In genomic region chr9:111096051-111096450, GRCh38 we compare ENCODE assay signal across 21 cellular contexts. TPM values are rescaled to one million over a fixed set of nuclear protein-coding genes. Genes with fewer than 3 reads are reported as not detected.
A peak's percentile ranks its signal among the peaks of the same experiment; 100 is the strongest.
DNase-seq lines count a peak whose midpoint lies in the region; ATAC-seq and TF ChIP-seq lines count a peak whose summit lies in the region.
"Had no signal": no experiment of that assay in that cellular context is flagged by ENCODE, and none has a peak within 500 bp of the region (broad histone marks: within the 10 kb centered on the region; RNA-seq: fewer than 3 reads in every experiment).

No MANE protein-coding gene starts in this region.

- H3K27ac ChIP-seq in endodermal cell (ENCODE audit: low read depth, low read length) (no peak overlapping the region), esophagus muscularis mucosa (replicated peaks in 1 of 4) (no peak overlapping the region), smooth muscle cell (ENCODE audit: low read depth) (no peak overlapping the region)
- H3K27ac ChIP-seq: SJCRH30 had no signal

- no peak for TF ChIP-seq POLR2A in esophagus muscularis mucosa (IDR thresholded peaks at IDR 0.05; ENCODE audit: low read depth)

- no peak overlapping the region for H2AFZ ChIP-seq in smooth muscle cell (ENCODE audit: low read depth)

- H3K4me2 ChIP-seq in smooth muscle cell: no peak overlapping the region

- DNase-seq in ELF-1 (ENCODE audit: low read depth, low spot score) (peak; percentile 17), M059J (ENCODE audit: low read depth) (peak; percentile 16), endodermal cell (peak; percentile 58), renal cortical epithelial cell (ENCODE audit: low read depth) (peak; percentile 3), esophagus muscularis mucosa (ENCODE audit: extremely low spot score) (no peak), smooth muscle cell (lab: John Stamatoyannopoulos, UW; ENCODE audit: unreplicated experiment) (no peak)
- DNase-seq: AML-193; C1 segment of cervical spinal cord; Calu3; CD8-positive, alpha-beta memory T cell; GDM1; NCI-H1092 treated with DMSO at 0.1 percent for 48 hours; NCI-H2081; NCI-H446 treated with DMSO at 0.1 percent for 48 hours; NCI-H526 treated with DMSO at 0.1 percent for 48 hours; NK-92 treated with Interleukin-12 subunit alpha and Interleukin-12 subunit beta, amount 100 ng/mL, for 24 hours; OCI-M1; SJCRH30; T-cell had no signal

- no peaks in the 10 kb centered on the region for H3K27me3 ChIP-seq in endodermal cell (ENCODE audit: control insufficient read depth, insufficient read depth, low read length, poor library complexity, severe bottlenecking)
- no peaks in the 10 kb centered on the region for H3K27me3 ChIP-seq in esophagus muscularis mucosa
- no peaks in the 10 kb centered on the region for H3K27me3 ChIP-seq in smooth muscle cell (ENCODE audit: low read depth)
- H3K27me3 ChIP-seq: SJCRH30 had no signal

- no peak for TF ChIP-seq EP300 in esophagus muscularis mucosa (IDR thresholded peaks at IDR 0.05)

- intact Hi-C loops in esophagus muscularis mucosa (cut with DNase I): no loop called here

- peaks cover 69% of the 10 kb centered on the region for H3K4me1 Mint-ChIP-seq in endodermal cell
- H3K4me1 Mint-ChIP-seq: CD8-positive, alpha-beta memory T cell; T-cell had no signal

- H3K4me1 ChIP-seq in endodermal cell (ENCODE audit: control insufficient read depth, insufficient read depth, low read length): peaks cover 22% of the 10 kb centered on the region
- H3K4me1 ChIP-seq in esophagus muscularis mucosa: peaks cover 0 to 8% (median 5%) of the 10 kb centered on the region in 4 donors
- peaks cover 50% of the 10 kb centered on the region for H3K4me1 ChIP-seq in smooth muscle cell (ENCODE audit: low read depth)

- H3K9ac ChIP-seq in endodermal cell (ENCODE audit: extremely low read depth, low read length, poor library complexity, severe bottlenecking) (no peak overlapping the region), smooth muscle cell (ENCODE audit: low read depth) (no peak overlapping the region)

- no peaks in the 10 kb centered on the region for H3K9me3 ChIP-seq in endodermal cell (ENCODE audit: control insufficient read depth, low read length)
- H3K9me3 ChIP-seq in esophagus muscularis mucosa: no peaks in the 10 kb centered on the region
- no peaks in the 10 kb centered on the region for H3K9me3 ChIP-seq in smooth muscle cell (replicated peaks; ENCODE audit: low read depth)
- H3K9me3 ChIP-seq: SJCRH30 had no signal

- H3K27ac Mint-ChIP-seq in endodermal cell: no peak overlapping the region
- H3K27ac Mint-ChIP-seq: CD8-positive, alpha-beta memory T cell; T-cell had no signal

- no peaks in the 10 kb centered on the region for H3K9me3 Mint-ChIP-seq in endodermal cell
- H3K9me3 Mint-ChIP-seq: T-cell had no signal

- H3F3A ChIP-seq in smooth muscle cell (ENCODE audit: low read depth): no peaks in the 10 kb centered on the region

- no peaks in the 10 kb centered on the region for H3K79me2 ChIP-seq in smooth muscle cell (ENCODE audit: low read depth)

- H3K36me3 Mint-ChIP-seq in endodermal cell (ENCODE audit: low read depth): no peaks in the 10 kb centered on the region
- H3K36me3 Mint-ChIP-seq: CD8-positive, alpha-beta memory T cell; T-cell had no signal

- H3K4me3 Mint-ChIP-seq in endodermal cell: no peak overlapping the region
- H3K4me3 Mint-ChIP-seq: CD8-positive, alpha-beta memory T cell; T-cell had no signal

- no peak overlapping the region for H3K4me3 ChIP-seq in endodermal cell (ENCODE audit: low read length)
- H3K4me3 ChIP-seq in esophagus muscularis mucosa: no peak overlapping the region
- H3K4me3 ChIP-seq in smooth muscle cell: no peak overlapping the region
- H3K4me3 ChIP-seq: K562, SJCRH30 had no signal

- H3K36me3 ChIP-seq in endodermal cell (ENCODE audit: control insufficient read depth, insufficient read depth, low read length) (no peaks in the 10 kb centered on the region), esophagus muscularis mucosa (no peaks in the 10 kb centered on the region), smooth muscle cell (ENCODE audit: low read depth) (no peaks in the 10 kb centered on the region)
- H3K36me3 ChIP-seq: SJCRH30 had no signal

- 57 to 76% methylated on average over 2 to 3 of the region's 3 CpGs for WGBS in endodermal cell (ENCODE audit: insufficient coverage in 1 of 2, insufficient read length in 1 of 2), 2 experiments
- WGBS in esophagus muscularis mucosa: 97% methylated on average over 2 of the region's 3 CpGs
- WGBS in smooth muscle cell (ENCODE audit: low lambda C conversion rate): 88% methylated on average over 3 of the region's 3 CpGs

- no peaks in the 10 kb centered on the region for H4K20me1 ChIP-seq in smooth muscle cell (ENCODE audit: low read depth)

- no peak for ATAC-seq in HG02610 (IDR thresholded peaks at IDR 0.05; ENCODE audit: unreplicated experiment)
- ATAC-seq: K562, T-cell had no signal

- no peak for TF ChIP-seq CTCF in endodermal cell (conservative IDR thresholded peaks at IDR 0.05)
- no peak for TF ChIP-seq CTCF in esophagus muscularis mucosa (IDR thresholded peaks at IDR 0.05)
- no peak for TF ChIP-seq CTCF in smooth muscle cell (IDR thresholded peaks at IDR 0.05; ENCODE audit: borderline replicate concordance, insufficient read depth, poor library complexity, severe bottlenecking)

- peaks cover 10% of the 10 kb centered on the region for H3K27me3 Mint-ChIP-seq in endodermal cell (ENCODE audit: insufficient read depth)
- H3K27me3 Mint-ChIP-seq: CD8-positive, alpha-beta memory T cell; T-cell had no signal

RNA-seq across cellular contexts. Expression of gene LPAR1, which starts 57.8 kb away (rescaled TPM):
- 33.3 and 33.8 TPM in 2 replicates for total RNA-seq in M059J (2014; rRNA removed; shearing (Covaris generic))
- 1 to 10 TPM; 5.0 to 5.9 TPM for total RNA-seq in endodermal cell
- polyA plus RNA-seq in endodermal cell (2013, experiment 1 of 2): 5.3 TPM
- 4.6 TPM for polyA plus RNA-seq in endodermal cell (2013, experiment 2 of 2)
- 9.4 and 16.4 TPM in 2 replicates for total RNA-seq in renal cortical epithelial cell
- total RNA-seq in esophagus muscularis mucosa: 10 to 100 TPM; 34.1 to 55.5 (median 48.8) TPM
- 21.3 and 27.4 TPM in 2 replicates for total RNA-seq in smooth muscle cell
- 13.9 and 20.5 TPM in 2 replicates for polyA plus RNA-seq in smooth muscle cell
- total RNA-seq: CD8-positive, alpha-beta memory T cell had no signal
- polyA plus RNA-seq: CD8-positive, alpha-beta memory T cell; K562 had no signal

Comparison
In these comparisons a context has a peak if more than half of its experiments do, and no peak if none do; other contexts are left out.
1. DNase-seq: peak in ELF-1 (single experiment), M059J (single experiment), endodermal cell (single experiment) and renal cortical epithelial cell (single experiment); none in esophagus muscularis mucosa (single experiment) and smooth muscle cell (single experiment).